Comparison of ENCODE assay signal across 11 cellular contexts in the genomic region with DNA sequence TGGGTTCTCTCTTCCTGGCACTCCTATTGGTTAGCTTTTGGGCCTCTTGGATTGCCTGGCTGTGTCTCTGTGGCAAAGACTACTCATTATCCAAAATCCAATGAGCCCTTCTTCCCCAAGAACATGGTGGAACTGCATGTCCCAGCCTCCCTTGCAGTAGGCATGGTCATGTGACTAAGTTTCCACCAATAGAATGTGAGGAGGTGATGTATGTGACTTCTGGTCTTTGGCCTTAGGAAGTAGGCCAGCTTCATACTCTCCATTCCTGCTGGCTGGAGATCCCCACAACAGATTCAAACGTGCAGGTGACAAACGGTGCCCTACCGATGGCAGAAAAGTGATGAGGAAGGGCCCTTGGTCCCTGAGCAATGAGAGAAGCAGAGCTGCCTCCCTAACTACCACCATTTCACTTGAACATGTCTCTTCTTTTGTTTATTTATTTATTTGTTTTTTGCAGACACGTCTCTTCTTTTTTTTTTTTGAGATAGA. TPM values are rescaled to one million over a fixed set of nuclear protein-coding genes. Genes with fewer than 3 reads are reported as not detected.
DNase-seq lines count a peak whose midpoint lies in the region; ATAC-seq and TF ChIP-seq lines count a peak whose summit lies in the region.
"Had no signal": no experiment of that assay in that cellular context is flagged by ENCODE, and none has a peak within 500 bp of the region (broad histone marks: within the 10 kb centered on the region; RNA-seq: fewer than 3 reads in every experiment).

No MANE protein-coding gene starts in this region.

- peak; percentile 45 for ATAC-seq in GM21381 (IDR thresholded peaks at IDR 0.05; ENCODE audit: unreplicated experiment)
- 0 out of 2 replicates have a peak, but pooled peaks have one; percentile 49 for ATAC-seq in Panc1
- no peak for ATAC-seq in GM18867 (IDR thresholded peaks at IDR 0.05; ENCODE audit: unreplicated experiment)

- no peaks in the 10 kb centered on the region for H3K9me3 ChIP-seq in Panc1 (ENCODE audit: control insufficient read depth, insufficient read depth, low read depth, low read length)

- no peak overlapping the region for H3K4me3 ChIP-seq in Panc1 (ENCODE audit: low read depth in 2 of 2, low read length in 2 of 2)
- no peak overlapping the region for H3K4me3 ChIP-seq in lower leg skin (ENCODE audit: low read depth, poor library complexity, severe bottlenecking)

- POLR2A ChIA-PET in Panc1 (lab: Charles Lee): interaction anchor here (0.6 kb wide), 1 partner anchor 122 kb away, joined by 3 read pairs; no protein-coding TSS in a partner anchor

- no peaks in the 10 kb centered on the region for H3K36me3 ChIP-seq in Panc1 (ENCODE audit: control insufficient read depth, insufficient read depth, low read length)

- no peak overlapping the region for H3K4me3 Mint-ChIP-seq in Calu3 (ENCODE audit: low read depth, unreplicated experiment)
- H3K4me3 Mint-ChIP-seq: mesothelial cell of epicardium had no signal

- DNase-seq in DMS114 treated with DMSO at 0.1 percent for 48 hours (lab: John Stamatoyannopoulos, UW; ENCODE audit: unreplicated experiment) (peak; percentile 13), Panc1 (ENCODE audit: low read depth, low spot score) (no peak), iPS DF 4.7 (ENCODE audit: extremely low read depth, low spot score) (peak; percentile 71), midbrain (lab: John Stamatoyannopoulos, UW) (no peak), lower leg skin (ENCODE audit: low spot score in 2 of 2) (no peak), Calu3 (no peak)
- DNase-seq: amniotic stem cell had no signal

- H3K27me3 ChIP-seq in Panc1 (ENCODE audit: control insufficient read depth, insufficient read depth, low read length): no peaks in the 10 kb centered on the region

- H3K27ac Mint-ChIP-seq in Calu3 (ENCODE audit: unreplicated experiment): no peak overlapping the region
- H3K27ac Mint-ChIP-seq: mesothelial cell of epicardium had no signal

- intact Hi-C loops in Panc1 (cut with micrococcal nuclease; ENCODE audit: unreplicated experiment): no loop called here
- intact Hi-C loops in lower leg skin (cut with DNase I; ENCODE audit: low total_unique reads): no loop called here
- intact Hi-C loops in Calu3 (cut with micrococcal nuclease; ENCODE audit: unreplicated experiment): no loop called here

- no peaks in the 10 kb centered on the region for H3K36me3 Mint-ChIP-seq in Calu3 (ENCODE audit: insufficient read depth, unreplicated experiment)
- H3K36me3 Mint-ChIP-seq: mesothelial cell of epicardium had no signal

- no peaks in the 10 kb centered on the region for H3K4me1 Mint-ChIP-seq in Calu3 (ENCODE audit: low read depth, unreplicated experiment)

- H3K27me3 Mint-ChIP-seq in Calu3 (ENCODE audit: unreplicated experiment): peaks cover 14% of the 10 kb centered on the region

- in situ Hi-C loops in Panc1 (cut with HindIII; ENCODE audit: low pct_unique_long_range_greater_than_20kb, low sequenced_read_pairs): no loop called here

- 77 to 81% methylated on average over 4 of the region's 4 CpGs for WGBS in lower leg skin, 2 donors

- no peak for TF ChIP-seq POLR2A in lower leg skin (IDR thresholded peaks at IDR 0.05)

- H3K9me3 Mint-ChIP-seq in Calu3 (ENCODE audit: low read depth, unreplicated experiment): no peaks in the 10 kb centered on the region
- H3K9me3 Mint-ChIP-seq: mesothelial cell of epicardium had no signal

- CTCF ChIA-PET in Panc1 (lab: Charles Lee): no interaction called here
- CTCF ChIA-PET in Calu3 (lab: Charles Lee): interaction anchor here (0.7 kb wide), 1 partner anchor 50 kb away, joined by 3 read pairs; no protein-coding TSS in a partner anchor

- TF ChIP-seq CTCF in Panc1 (IDR thresholded peaks at IDR 0.05) (no peak), lower leg skin (IDR thresholded peaks at IDR 0.05) (no peak), Calu3 (IDR thresholded peaks at IDR 0.05; ENCODE audit: unreplicated experiment) (no peak)

- no TSS peak for BruUV-seq in Panc1 (replicated peaks; lab: Mats Ljungman, UMichigan)
- BruUV-seq in Calu3 (replicated peaks; lab: Mats Ljungman, UMichigan): no TSS peak

- H3K4me1 ChIP-seq in Panc1 (ENCODE audit: control insufficient read depth, insufficient read depth, low read length): no peaks in the 10 kb centered on the region

- H3K27ac ChIP-seq in Panc1 (ENCODE audit: low read length): no peak overlapping the region

RNA-seq across cellular contexts. Expression of gene SPN, which starts 17.3 kb away (rescaled TPM):
- total RNA-seq in Panc1 (2021; ENCODE audit: unreplicated experiment) (1.3 TPM), lower leg skin (1 to 10 TPM; 4.0 to 5.7 (median 4.7) TPM), Calu3 (2022) (not detected in 2 replicates)
- 0.17 TPM for polyA plus RNA-seq in Panc1 (2012; ENCODE audit: insufficient read length)
- total RNA-seq: NCI-H460 had no signal

RNA-seq across cellular contexts. Expression of gene QPRT, which starts 33.2 kb away (rescaled TPM):
- total RNA-seq in Panc1 (2021; ENCODE audit: unreplicated experiment): 27.9 TPM
- 53.1 TPM for polyA plus RNA-seq in Panc1 (2012; ENCODE audit: insufficient read length)
- 1 to 10 TPM; 1.9 to 3.6 (median 2.7) TPM for total RNA-seq in lower leg skin
- 4.6 and 7.5 TPM in 2 replicates for total RNA-seq in Calu3 (2022)

Comparison
In these comparisons a context has a peak if more than half of its experiments do, and no peak if none do; other contexts are left out.
1. DNase-seq: peak in DMS114 treated with DMSO at 0.1 percent for 48 hours (single experiment) and iPS DF 4.7 (single experiment); none in Panc1 (single experiment), midbrain (single experiment), lower leg skin (0 of 2) and Calu3 (single experiment).